ENCODE assay signal across 18 cellular contexts in genomic region chr9:131111186-131111853, GRCh38. TPM values are rescaled to one million over a fixed set of nuclear protein-coding genes. Genes with fewer than 3 reads are reported as not detected.
DNase-seq lines count a peak whose midpoint lies in the region; TF ChIP-seq lines count a peak whose summit lies in the region.
"Had no signal": no experiment of that assay in that cellular context is flagged by ENCODE, and none has a peak within 500 bp of the region (broad histone marks: within the 10 kb centered on the region; RNA-seq: fewer than 3 reads in every experiment).

No MANE protein-coding gene starts in this region.

- peak overlapping the region; percentile 66 for H3K9ac ChIP-seq in HUES6 (ENCODE audit: low read length)
- H3K9ac ChIP-seq: BLaER1 had no signal

- no peak overlapping the region for H3K4me3 Mint-ChIP-seq in brain
- H3K4me3 Mint-ChIP-seq: dendritic cell treated with granulocyte-macrophage colony-stimulating factor and Interleukin-4, amounts not matched to agents 40 ng/mL and 50 ng/mL, for 4 days; natural killer cell treated with Interleukin-12 subunit alpha and Interleukin-12 subunit beta and Interleukin-15 and Interleukin-18, amount 100 ng/mL, for 72 hours had no signal

- H3K4me3 ChIP-seq in HUES6 (ENCODE audit: low read depth, low read length) = no peak overlapping the region
- H3K4me3 ChIP-seq in tibial nerve = peak overlapping the region in 1 of 4 donors; percentile 21
- no peak overlapping the region for H3K4me3 ChIP-seq in vagina
- H3K4me3 ChIP-seq: BLaER1, lower lobe of right lung, testis had no signal

- no peaks in the 10 kb centered on the region for H3K9me3 Mint-ChIP-seq in brain
- H3K9me3 Mint-ChIP-seq: activated T-helper 2 cell treated with anti-CD3 and anti-CD28 coated beads, Interferon-gamma antibody, Interleukin-2, Interleukin-4, amounts not matched to agents 10 μg/mL and 5 μg/mL and 100 μg/mL, durations not matched to agents 14 hours and 24 hours and 36 hours; dendritic cell treated with granulocyte-macrophage colony-stimulating factor and Interleukin-4, amounts not matched to agents 40 ng/mL and 50 ng/mL, for 4 days; natural killer cell treated with Interleukin-12 subunit alpha and Interleukin-12 subunit beta and Interleukin-15 and Interleukin-18, amount 100 ng/mL, for 72 hours had no signal

- H3K36me3 ChIP-seq in HUES6 (ENCODE audit: control insufficient read depth, insufficient read depth, low read length) = peaks cover 44% of the 10 kb centered on the region
- H3K36me3 ChIP-seq in tibial nerve = peaks cover 0 to 5% (median 0%) of the 10 kb centered on the region in 3 donors
- no peaks in the 10 kb centered on the region for H3K36me3 ChIP-seq in vagina
- H3K36me3 ChIP-seq: lower lobe of right lung had no signal

- H3K27me3 ChIP-seq in HUES6 (ENCODE audit: control insufficient read depth, insufficient read depth, low read length) = no peaks in the 10 kb centered on the region
- no peaks in the 10 kb centered on the region for H3K27me3 ChIP-seq in layer of hippocampus (ENCODE audit: control insufficient read depth, insufficient read depth, low read length)
- no peaks in the 10 kb centered on the region for H3K27me3 ChIP-seq in tibial nerve
- H3K27me3 ChIP-seq in vagina = no peaks in the 10 kb centered on the region
- H3K27me3 ChIP-seq: BLaER1, testis had no signal

- H3K4me1 ChIP-seq in HUES6 (ENCODE audit: control insufficient read depth, insufficient read depth, low read length) (peaks cover 12% of the 10 kb centered on the region; the same call in 1 of the 2 replicates), tibial nerve (peaks cover 0 to 48% (median 12%) of the 10 kb centered on the region in 4 donors), vagina (no peaks in the 10 kb centered on the region)
- H3K4me1 ChIP-seq: lower lobe of right lung, testis had no signal

- peaks cover 28% of the 10 kb centered on the region for H3K4me1 Mint-ChIP-seq in brain

- TF ChIP-seq EP300 in tibial nerve (IDR thresholded peaks at IDR 0.05) = no peak

- DNase-seq in tibial nerve (ENCODE audit: low spot score in 2 of 2) = no peak
- no peak for DNase-seq in NCI-H82 (lab: John Stamatoyannopoulos, UW)
- no peak for DNase-seq in vagina (ENCODE audit: extremely low spot score in 2 of 2)
- no peak for DNase-seq in occipital lobe (lab: John Stamatoyannopoulos, UW)
- DNase-seq: DMS79; lower lobe of right lung; NCI-H2081 treated with DMSO at 0.1 percent for 48 hours; NCI-H526 treated with DMSO at 0.1 percent for 48 hours; stimulated activated CD4-positive, alpha-beta T cell treated with anti-CD3 and anti-CD28 coated beads, Interleukin-2, amount 100 ng/mL, for 48 hours; stimulated activated CD8-positive, alpha-beta memory T cell treated with anti-CD3 and anti-CD28 coated beads, Interleukin-4, amount 100 ng/mL, for 48 hours; testis had no signal

- H3K9me3 ChIP-seq in HUES6 (ENCODE audit: control insufficient read depth, insufficient read depth, low read depth, low read length) (no peaks in the 10 kb centered on the region), tibial nerve (no peaks in the 10 kb centered on the region), vagina (no peaks in the 10 kb centered on the region)
- H3K9me3 ChIP-seq: BLaER1, lower lobe of right lung, testis had no signal

- peaks cover under 1% of the 10 kb centered on the region for H3K36me3 Mint-ChIP-seq in brain
- H3K36me3 Mint-ChIP-seq: natural killer cell treated with Interleukin-12 subunit alpha and Interleukin-12 subunit beta and Interleukin-15 and Interleukin-18, amount 100 ng/mL, for 72 hours had no signal

- peak overlapping the region; percentile 58 to 91 (median 75) for H3K27ac Mint-ChIP-seq in brain
- H3K27ac Mint-ChIP-seq: activated T-helper 2 cell treated with anti-CD3 and anti-CD28 coated beads, Interferon-gamma antibody, Interleukin-2, Interleukin-4, amounts not matched to agents 10 μg/mL and 5 μg/mL and 100 μg/mL, durations not matched to agents 14 hours and 24 hours and 36 hours; dendritic cell treated with granulocyte-macrophage colony-stimulating factor and Interleukin-4, amounts not matched to agents 40 ng/mL and 50 ng/mL, for 4 days; natural killer cell treated with Interleukin-12 subunit alpha and Interleukin-12 subunit beta and Interleukin-15 and Interleukin-18, amount 100 ng/mL, for 72 hours had no signal

- WGBS in tibial nerve, 2 donors = 34 to 48% methylated on average over 8 to 10 of the region's 10 CpGs

- no peak for TF ChIP-seq POLR2A in tibial nerve (IDR thresholded peaks at IDR 0.05)
- no peak for TF ChIP-seq POLR2A in vagina (IDR thresholded peaks at IDR 0.05)

- no peak for TF ChIP-seq CTCF in brain (conservative IDR thresholded peaks at IDR 0.05)
- no peak for TF ChIP-seq CTCF in tibial nerve (IDR thresholded peaks at IDR 0.05)
- no peak for TF ChIP-seq CTCF in vagina (IDR thresholded peaks at IDR 0.05)

- intact Hi-C loops in vagina (cut with DNase I) = no loop called here

- H3K27ac ChIP-seq in HUES6 (ENCODE audit: low read depth, low read length) (peak overlapping the region; percentile 74; the same call in 1 of the 2 replicates), layer of hippocampus (ENCODE audit: low read depth, low read length) (peak overlapping the region; percentile 98), tibial nerve (peak overlapping the region; percentile 58 to 90 (median 70)), vagina (no peak overlapping the region)
- H3K27ac ChIP-seq: BLaER1, lower lobe of right lung, testis had no signal

- peaks cover 5% of the 10 kb centered on the region for H3K27me3 Mint-ChIP-seq in brain
- H3K27me3 Mint-ChIP-seq: dendritic cell treated with granulocyte-macrophage colony-stimulating factor and Interleukin-4, amounts not matched to agents 40 ng/mL and 50 ng/mL, for 4 days had no signal

RNA-seq across cellular contexts. Expression of gene NUP214, which starts 14.1 kb away (rescaled TPM):
- 43.9 TPM for polyA plus RNA-seq in brain (ENCODE audit: insufficient read depth, low read depth, low replicate concordance)
- total RNA-seq in tibial nerve (10 to 100 TPM; 39.8 to 94.2 (median 70.2) TPM), vagina (70.2 TPM), occipital lobe (9.5 TPM)

RNA-seq across cellular contexts. Expression of gene AIF1L, which starts 15.0 kb away (rescaled TPM):
- polyA plus RNA-seq in brain (ENCODE audit: insufficient read depth, low read depth, low replicate concordance) = 131 TPM
- total RNA-seq in tibial nerve (10 to 100 TPM; 42.9 to 55.9 (median 50.0) TPM), vagina (16.2 TPM), occipital lobe (17.8 TPM)
- total RNA-seq: natural killer cell treated with Interleukin-12 subunit alpha and Interleukin-12 subunit beta and Interleukin-15 and Interleukin-18, amount 100 ng/mL, for 72 hours had no signal
